In the genomic region with DNA sequence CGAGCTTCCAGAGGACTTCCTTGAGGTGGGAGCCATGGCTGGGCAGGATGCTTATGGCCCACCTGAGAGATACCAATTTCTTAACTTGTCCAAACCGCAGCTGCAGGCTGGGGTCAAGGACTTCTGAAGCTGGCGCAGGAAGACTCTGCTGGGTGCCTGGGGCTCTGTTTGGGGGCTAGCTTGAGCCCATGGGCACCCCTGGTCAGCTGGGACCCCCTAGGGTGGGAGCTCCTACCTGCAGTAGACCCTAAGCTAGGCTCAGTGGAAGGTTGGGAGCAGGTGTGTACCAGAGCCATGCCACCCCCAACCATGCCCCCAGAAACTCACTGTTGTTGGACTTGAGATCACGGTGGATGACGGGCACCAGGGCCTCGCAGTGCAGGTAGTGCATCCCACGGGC, we compare ENCODE assay signal across 8 cellular contexts. TPM values are rescaled to one million over a fixed set of nuclear protein-coding genes. Genes with fewer than 3 reads are reported as not detected.
DNase-seq lines count a peak whose midpoint lies in the region; ATAC-seq and TF ChIP-seq lines count a peak whose summit lies in the region.

No MANE protein-coding gene starts in this region.

- H3K27ac ChIP-seq in naive thymus-derived CD4-positive, alpha-beta T cell (ENCODE audit: low read depth, low read length) = peak overlapping the region; percentile 98

- peak overlapping the region; percentile 90 for H3K27ac Mint-ChIP-seq in stimulated activated naive CD8-positive, alpha-beta T cell treated with anti-CD3 and anti-CD28 coated beads, Interleukin-15, Interleukin-2, amounts not matched to agents 100 ng/mL and 50 ng/mL, for 24 hours
- H3K27ac Mint-ChIP-seq in naive thymus-derived CD4-positive, alpha-beta T cell = peak overlapping the region; percentile 87 to 96 (median 92)

- H3K36me3 Mint-ChIP-seq in stimulated activated naive CD8-positive, alpha-beta T cell treated with anti-CD3 and anti-CD28 coated beads, Interleukin-15, Interleukin-2, amounts not matched to agents 100 ng/mL and 50 ng/mL, for 24 hours (ENCODE audit: low read depth) = peaks cover 37% of the 10 kb centered on the region
- peaks cover 0 to 15% (median 6%) of the 10 kb centered on the region in 5 donors for H3K36me3 Mint-ChIP-seq in naive thymus-derived CD4-positive, alpha-beta T cell

- POLR2A ChIA-PET in naive thymus-derived CD4-positive, alpha-beta T cell (lab: Charles Lee) = interaction anchor here (0.6 to 6.7 kb wide), 14 partner anchors 9 to 247 kb away, joined by 3 to 52 read pairs (median 8); a partner anchor contains a TSS

- no peak for DNase-seq in stimulated activated naive CD8-positive, alpha-beta T cell treated with anti-CD3 and anti-CD28 coated beads, Interleukin-15, Interleukin-2, amounts not matched to agents 100 U/mL and 50 U/mL, for 24 hours
- DNase-seq in cardiac fibroblast (ENCODE audit: low read depth in 2 of 2) = no peak
- DNase-seq in naive thymus-derived CD4-positive, alpha-beta T cell = no peak
- DNase-seq in posterior cingulate gyrus = no peak
- DNase-seq in HuH-7.5 (ENCODE audit: low spot score) = no peak
- no peak for DNase-seq in OCI-M1 (lab: John Stamatoyannopoulos, UW)
- no peak for DNase-seq in NCI-H2171 (lab: John Stamatoyannopoulos, UW)

- no peak for ATAC-seq in stimulated activated naive CD8-positive, alpha-beta T cell treated with anti-CD3 and anti-CD28 coated beads, Interleukin-15, Interleukin-2, amounts not matched to agents 100 U/mL and 50 U/mL, for 24 hours
- ATAC-seq in naive thymus-derived CD4-positive, alpha-beta T cell = no peak

- peaks cover 0 to 51% (median 6%) of the 10 kb centered on the region in 3 experiments for H3K36me3 ChIP-seq in naive thymus-derived CD4-positive, alpha-beta T cell (ENCODE audit: control insufficient read depth in 2 of 3, insufficient read depth in 3 of 3, low read length in 3 of 3)

- H3K4me1 ChIP-seq in naive thymus-derived CD4-positive, alpha-beta T cell (ENCODE audit: control insufficient read depth in 2 of 2, insufficient read depth in 2 of 2, low read length in 2 of 2) = peaks cover 46 to 55% of the 10 kb centered on the region in 2 donors

- TF ChIP-seq CTCF in cardiac fibroblast (IDR thresholded peaks at IDR 0.05; ENCODE audit: low read depth, low read length) = no peak

- H3K27me3 ChIP-seq in naive thymus-derived CD4-positive, alpha-beta T cell (ENCODE audit: control insufficient read depth in 2 of 2, insufficient read depth in 2 of 2, low read length in 2 of 2) = no peaks in the 10 kb centered on the region

- CTCF ChIA-PET in naive thymus-derived CD4-positive, alpha-beta T cell (lab: Charles Lee) = interaction anchor here (0.9 to 1.0 kb wide), 3 partner anchors 47 to 272 kb away, joined by 3 to 4 read pairs (median 4); no protein-coding TSS in a partner anchor

- H3K4me3 ChIP-seq in cardiac fibroblast (replicated peaks in 1 of 2; ENCODE audit: low read depth in 2 of 2, low read length in 2 of 2) = peak overlapping the region; percentile 81 to 85
- peak overlapping the region; percentile 89 for H3K4me3 ChIP-seq in naive thymus-derived CD4-positive, alpha-beta T cell (ENCODE audit: low read length)

- peak overlapping the region; percentile 95 for H3K4me3 Mint-ChIP-seq in stimulated activated naive CD8-positive, alpha-beta T cell treated with anti-CD3 and anti-CD28 coated beads, Interleukin-15, Interleukin-2, amounts not matched to agents 100 ng/mL and 50 ng/mL, for 24 hours
- H3K4me3 Mint-ChIP-seq in naive thymus-derived CD4-positive, alpha-beta T cell = peak overlapping the region; percentile 93 to 99 (median 97)

- peaks cover 59% of the 10 kb centered on the region for H3K4me1 Mint-ChIP-seq in stimulated activated naive CD8-positive, alpha-beta T cell treated with anti-CD3 and anti-CD28 coated beads, Interleukin-15, Interleukin-2, amounts not matched to agents 100 ng/mL and 50 ng/mL, for 24 hours (ENCODE audit: low read depth)
- peaks cover 40 to 66% (median 52%) of the 10 kb centered on the region in 7 donors for H3K4me1 Mint-ChIP-seq in naive thymus-derived CD4-positive, alpha-beta T cell

- H3K9me3 ChIP-seq in naive thymus-derived CD4-positive, alpha-beta T cell (ENCODE audit: control insufficient read depth in 2 of 3, low read length in 3 of 3) = no peaks in the 10 kb centered on the region

- no peaks in the 10 kb centered on the region for H3K9me3 Mint-ChIP-seq in stimulated activated naive CD8-positive, alpha-beta T cell treated with anti-CD3 and anti-CD28 coated beads, Interleukin-15, Interleukin-2, amounts not matched to agents 100 ng/mL and 50 ng/mL, for 24 hours
- peaks cover 0 to 4% (median 0%) of the 10 kb centered on the region in 11 donors for H3K9me3 Mint-ChIP-seq in naive thymus-derived CD4-positive, alpha-beta T cell

- H3K27me3 Mint-ChIP-seq in stimulated activated naive CD8-positive, alpha-beta T cell treated with anti-CD3 and anti-CD28 coated beads, Interleukin-15, Interleukin-2, amounts not matched to agents 100 ng/mL and 50 ng/mL, for 24 hours = no peaks in the 10 kb centered on the region
- H3K27me3 Mint-ChIP-seq in naive thymus-derived CD4-positive, alpha-beta T cell = peaks cover 0 to 6% (median 0%) of the 10 kb centered on the region in 5 donors

- intact Hi-C loops in naive thymus-derived CD4-positive, alpha-beta T cell (cut with micrococcal nuclease) = no loop called here
- intact Hi-C loops in posterior cingulate gyrus (cut with DNase I) = no loop called here

RNA-seq across cellular contexts. Expression of a gene that starts 1.3 kb away (rescaled TPM):
- 10 to 100 TPM; 63.3 to 91.1 (median 88.2) TPM for total RNA-seq in naive thymus-derived CD4-positive, alpha-beta T cell
- polyA plus RNA-seq in naive thymus-derived CD4-positive, alpha-beta T cell = 10 to 100 TPM; 12.1 to 21.6 TPM

RNA-seq across cellular contexts. Expression of a gene that starts 2.9 kb away (rescaled TPM):
- total RNA-seq in naive thymus-derived CD4-positive, alpha-beta T cell = 10 to 100 TPM; 50.4 to 64.9 (median 56.6) TPM
- 1 to 10 TPM; 2.2 to 7.9 TPM for polyA plus RNA-seq in naive thymus-derived CD4-positive, alpha-beta T cell

RNA-seq across cellular contexts. Expression of a gene that starts 17.1 kb away (rescaled TPM):
- 1 to 10 TPM; 2.1 to 9.2 (median 4.8) TPM for total RNA-seq in naive thymus-derived CD4-positive, alpha-beta T cell
- polyA plus RNA-seq in naive thymus-derived CD4-positive, alpha-beta T cell = under 1 TPM in 1 of 2 donors, not detected in 1; 0.25 TPM

RNA-seq across cellular contexts. Expression of a gene that starts 25.2 kb away (rescaled TPM):
- 100 to 1,000 TPM; 145 to 249 (median 198) TPM for total RNA-seq in naive thymus-derived CD4-positive, alpha-beta T cell
- 100 to 1,000 TPM in 1 of 2 donors, 10 to 100 TPM in 1; 90.3 to 184 TPM for polyA plus RNA-seq in naive thymus-derived CD4-positive, alpha-beta T cell

RNA-seq across cellular contexts. Expression of a gene that starts 36.8 kb away (rescaled TPM):
- 100 to 1,000 TPM; 108 to 207 (median 128) TPM for total RNA-seq in naive thymus-derived CD4-positive, alpha-beta T cell
- 10 to 100 TPM; 12.3 to 14.2 TPM for polyA plus RNA-seq in naive thymus-derived CD4-positive, alpha-beta T cell
